In the genomic region with DNA sequence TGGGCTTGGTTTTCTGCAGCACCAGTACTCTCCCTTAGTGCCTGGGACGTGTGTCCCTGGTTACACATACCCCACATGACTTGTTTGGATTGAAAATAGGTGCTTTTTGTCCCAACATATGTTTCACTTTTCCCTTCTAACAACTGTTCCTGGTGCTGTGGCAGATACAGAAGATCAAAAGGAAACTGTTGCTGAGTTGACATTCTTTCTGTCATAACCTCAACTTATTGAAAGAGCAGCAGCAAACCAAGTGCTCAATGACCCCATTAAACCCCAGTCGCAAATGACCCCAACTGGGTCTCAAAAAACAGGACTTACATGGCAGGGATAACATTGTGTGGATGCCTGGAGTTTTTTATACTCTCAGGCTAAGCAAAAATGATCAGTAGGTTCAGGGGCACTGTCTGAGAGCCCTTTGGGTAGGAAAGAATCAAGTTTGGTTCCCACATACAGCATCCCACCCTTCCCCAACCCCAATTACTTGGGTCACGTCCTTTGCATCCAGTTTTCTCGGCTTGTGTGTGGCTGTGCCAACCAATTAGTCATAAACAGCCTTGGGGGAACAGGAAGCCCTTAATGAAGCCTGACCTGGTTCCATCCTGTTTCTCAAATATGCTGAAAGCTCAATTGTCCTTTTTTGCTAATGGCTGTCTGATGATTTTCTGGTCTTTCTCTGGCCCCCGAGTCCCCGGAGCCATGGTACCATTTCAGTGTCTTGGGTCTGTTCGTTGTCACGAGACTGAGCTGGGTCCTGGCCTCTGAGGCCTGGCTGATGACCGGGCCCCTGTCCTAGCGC, we compare ENCODE assay signal across 2 cellular contexts.
TF ChIP-seq lines count a peak whose summit lies in the region.

No MANE protein-coding gene starts in this region.

TF ChIP-seq in HCT116, 20 proteins besides CTCF, POLR2A, EP300 and RAD21:
- TF ChIP-seq ZNF274 (IDR thresholded peaks at IDR 0.05; ENCODE audit: low read depth, low read length) (no peak), EZH2phosphoT487 (IDR thresholded peaks at IDR 0.05; ENCODE audit: borderline replicate concordance) (no peak), TCF7L2 (IDR thresholded peaks at IDR 0.05; ENCODE audit: borderline replicate concordance, extremely low read depth, insufficient read depth, insufficient read length) (no peak), CBX3 (IDR thresholded peaks at IDR 0.05; ENCODE audit: low read depth) (no peak), POLR2AphosphoS5 (IDR thresholded peaks at IDR 0.05; ENCODE audit: low read depth, low read length) (no peak), SRF (IDR thresholded peaks at IDR 0.05; ENCODE audit: low read depth) (no peak), ZFX (IDR thresholded peaks at IDR 0.05) (no peak), SP1 (IDR thresholded peaks at IDR 0.05; ENCODE audit: low read depth) (no peak), CEBPB (IDR thresholded peaks at IDR 0.05; ENCODE audit: low read depth) (no peak), SIN3A (IDR thresholded peaks at IDR 0.05; ENCODE audit: low read depth) (no peak), YY1 (IDR thresholded peaks at IDR 0.05; ENCODE audit: extremely low read depth, insufficient replicate concordance, low read depth, low read length) (no peak), EGR1 (IDR thresholded peaks at IDR 0.05; ENCODE audit: low read depth) (no peak), JUND (IDR thresholded peaks at IDR 0.05) (no peak)
- TF ChIP-seq, protein P1, sequence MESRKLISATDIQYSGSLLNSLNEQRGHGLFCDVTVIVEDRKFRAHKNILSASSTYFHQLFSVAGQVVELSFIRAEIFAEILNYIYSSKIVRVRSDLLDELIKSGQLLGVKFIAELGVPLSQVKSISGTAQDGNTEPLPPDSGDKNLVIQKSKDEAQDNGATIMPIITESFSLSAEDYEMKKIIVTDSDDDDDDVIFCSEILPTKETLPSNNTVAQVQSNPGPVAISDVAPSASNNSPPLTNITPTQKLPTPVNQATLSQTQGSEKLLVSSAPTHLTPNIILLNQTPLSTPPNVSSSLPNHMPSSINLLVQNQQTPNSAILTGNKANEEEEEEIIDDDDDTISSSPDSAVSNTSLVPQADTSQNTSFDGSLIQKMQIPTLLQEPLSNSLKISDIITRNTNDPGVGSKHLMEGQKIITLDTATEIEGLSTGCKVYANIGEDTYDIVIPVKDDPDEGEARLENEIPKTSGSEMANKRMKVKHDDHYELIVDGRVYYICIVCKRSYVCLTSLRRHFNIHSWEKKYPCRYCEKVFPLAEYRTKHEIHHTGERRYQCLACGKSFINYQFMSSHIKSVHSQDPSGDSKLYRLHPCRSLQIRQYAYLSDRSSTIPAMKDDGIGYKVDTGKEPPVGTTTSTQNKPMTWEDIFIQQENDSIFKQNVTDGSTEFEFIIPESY (IDR thresholded peaks at IDR 0.05; ENCODE audit: extremely low read depth, insufficient replicate concordance, low read length), result no peak
- TF ChIP-seq, protein P2, sequence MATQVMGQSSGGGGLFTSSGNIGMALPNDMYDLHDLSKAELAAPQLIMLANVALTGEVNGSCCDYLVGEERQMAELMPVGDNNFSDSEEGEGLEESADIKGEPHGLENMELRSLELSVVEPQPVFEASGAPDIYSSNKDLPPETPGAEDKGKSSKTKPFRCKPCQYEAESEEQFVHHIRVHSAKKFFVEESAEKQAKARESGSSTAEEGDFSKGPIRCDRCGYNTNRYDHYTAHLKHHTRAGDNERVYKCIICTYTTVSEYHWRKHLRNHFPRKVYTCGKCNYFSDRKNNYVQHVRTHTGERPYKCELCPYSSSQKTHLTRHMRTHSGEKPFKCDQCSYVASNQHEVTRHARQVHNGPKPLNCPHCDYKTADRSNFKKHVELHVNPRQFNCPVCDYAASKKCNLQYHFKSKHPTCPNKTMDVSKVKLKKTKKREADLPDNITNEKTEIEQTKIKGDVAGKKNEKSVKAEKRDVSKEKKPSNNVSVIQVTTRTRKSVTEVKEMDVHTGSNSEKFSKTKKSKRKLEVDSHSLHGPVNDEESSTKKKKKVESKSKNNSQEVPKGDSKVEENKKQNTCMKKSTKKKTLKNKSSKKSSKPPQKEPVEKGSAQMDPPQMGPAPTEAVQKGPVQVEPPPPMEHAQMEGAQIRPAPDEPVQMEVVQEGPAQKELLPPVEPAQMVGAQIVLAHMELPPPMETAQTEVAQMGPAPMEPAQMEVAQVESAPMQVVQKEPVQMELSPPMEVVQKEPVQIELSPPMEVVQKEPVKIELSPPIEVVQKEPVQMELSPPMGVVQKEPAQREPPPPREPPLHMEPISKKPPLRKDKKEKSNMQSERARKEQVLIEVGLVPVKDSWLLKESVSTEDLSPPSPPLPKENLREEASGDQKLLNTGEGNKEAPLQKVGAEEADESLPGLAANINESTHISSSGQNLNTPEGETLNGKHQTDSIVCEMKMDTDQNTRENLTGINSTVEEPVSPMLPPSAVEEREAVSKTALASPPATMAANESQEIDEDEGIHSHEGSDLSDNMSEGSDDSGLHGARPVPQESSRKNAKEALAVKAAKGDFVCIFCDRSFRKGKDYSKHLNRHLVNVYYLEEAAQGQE (IDR thresholded peaks at IDR 0.05; ENCODE audit: low read depth), result no peak
- TF ChIP-seq, protein P3, sequence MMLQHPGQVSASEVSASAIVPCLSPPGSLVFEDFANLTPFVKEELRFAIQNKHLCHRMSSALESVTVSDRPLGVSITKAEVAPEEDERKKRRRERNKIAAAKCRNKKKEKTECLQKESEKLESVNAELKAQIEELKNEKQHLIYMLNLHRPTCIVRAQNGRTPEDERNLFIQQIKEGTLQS (IDR thresholded peaks at IDR 0.05), result no peak
- TF ChIP-seq, protein P4, sequence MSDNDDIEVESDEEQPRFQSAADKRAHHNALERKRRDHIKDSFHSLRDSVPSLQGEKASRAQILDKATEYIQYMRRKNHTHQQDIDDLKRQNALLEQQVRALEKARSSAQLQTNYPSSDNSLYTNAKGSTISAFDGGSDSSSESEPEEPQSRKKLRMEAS (IDR thresholded peaks at IDR 0.05), result no peak
TF ChIP-seq in HCT116: peak in this region for 0.

TF ChIP-seq in HepG2, 621 proteins besides CTCF, POLR2A, EP300 and RAD21:
- TF ChIP-seq ZZZ3 (CRISPR knock-in tag; IDR thresholded peaks at IDR 0.05; ENCODE audit: borderline replicate concordance) (no peak), TP53 (CRISPR knock-in tag; conservative IDR thresholded peaks at IDR 0.05) (no peak), SP5 (CRISPR knock-in tag; IDR thresholded peaks at IDR 0.05; ENCODE audit: borderline replicate concordance, low read depth) (no peak), ZNF331 (CRISPR knock-in tag; IDR thresholded peaks at IDR 0.05) (no peak), MAFK (conservative IDR thresholded peaks at IDR 0.05 in 1 of 2, IDR thresholded peaks at IDR 0.05 in 1 of 2; ENCODE audit: low read length in 2 of 2) (peak; percentile 74 to 75), MAFF (IDR thresholded peaks at IDR 0.05; ENCODE audit: low read depth, low read length) (peak; percentile 69)
- TF ChIP-seq, protein P5, sequence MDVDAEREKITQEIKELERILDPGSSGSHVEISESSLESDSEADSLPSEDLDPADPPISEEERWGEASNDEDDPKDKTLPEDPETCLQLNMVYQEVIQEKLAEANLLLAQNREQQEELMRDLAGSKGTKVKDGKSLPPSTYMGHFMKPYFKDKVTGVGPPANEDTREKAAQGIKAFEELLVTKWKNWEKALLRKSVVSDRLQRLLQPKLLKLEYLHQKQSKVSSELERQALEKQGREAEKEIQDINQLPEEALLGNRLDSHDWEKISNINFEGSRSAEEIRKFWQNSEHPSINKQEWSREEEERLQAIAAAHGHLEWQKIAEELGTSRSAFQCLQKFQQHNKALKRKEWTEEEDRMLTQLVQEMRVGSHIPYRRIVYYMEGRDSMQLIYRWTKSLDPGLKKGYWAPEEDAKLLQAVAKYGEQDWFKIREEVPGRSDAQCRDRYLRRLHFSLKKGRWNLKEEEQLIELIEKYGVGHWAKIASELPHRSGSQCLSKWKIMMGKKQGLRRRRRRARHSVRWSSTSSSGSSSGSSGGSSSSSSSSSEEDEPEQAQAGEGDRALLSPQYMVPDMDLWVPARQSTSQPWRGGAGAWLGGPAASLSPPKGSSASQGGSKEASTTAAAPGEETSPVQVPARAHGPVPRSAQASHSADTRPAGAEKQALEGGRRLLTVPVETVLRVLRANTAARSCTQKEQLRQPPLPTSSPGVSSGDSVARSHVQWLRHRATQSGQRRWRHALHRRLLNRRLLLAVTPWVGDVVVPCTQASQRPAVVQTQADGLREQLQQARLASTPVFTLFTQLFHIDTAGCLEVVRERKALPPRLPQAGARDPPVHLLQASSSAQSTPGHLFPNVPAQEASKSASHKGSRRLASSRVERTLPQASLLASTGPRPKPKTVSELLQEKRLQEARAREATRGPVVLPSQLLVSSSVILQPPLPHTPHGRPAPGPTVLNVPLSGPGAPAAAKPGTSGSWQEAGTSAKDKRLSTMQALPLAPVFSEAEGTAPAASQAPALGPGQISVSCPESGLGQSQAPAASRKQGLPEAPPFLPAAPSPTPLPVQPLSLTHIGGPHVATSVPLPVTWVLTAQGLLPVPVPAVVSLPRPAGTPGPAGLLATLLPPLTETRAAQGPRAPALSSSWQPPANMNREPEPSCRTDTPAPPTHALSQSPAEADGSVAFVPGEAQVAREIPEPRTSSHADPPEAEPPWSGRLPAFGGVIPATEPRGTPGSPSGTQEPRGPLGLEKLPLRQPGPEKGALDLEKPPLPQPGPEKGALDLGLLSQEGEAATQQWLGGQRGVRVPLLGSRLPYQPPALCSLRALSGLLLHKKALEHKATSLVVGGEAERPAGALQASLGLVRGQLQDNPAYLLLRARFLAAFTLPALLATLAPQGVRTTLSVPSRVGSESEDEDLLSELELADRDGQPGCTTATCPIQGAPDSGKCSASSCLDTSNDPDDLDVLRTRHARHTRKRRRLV (CRISPR knock-in tag; IDR thresholded peaks at IDR 0.05), result no peak
- TF ChIP-seq, protein P6, sequence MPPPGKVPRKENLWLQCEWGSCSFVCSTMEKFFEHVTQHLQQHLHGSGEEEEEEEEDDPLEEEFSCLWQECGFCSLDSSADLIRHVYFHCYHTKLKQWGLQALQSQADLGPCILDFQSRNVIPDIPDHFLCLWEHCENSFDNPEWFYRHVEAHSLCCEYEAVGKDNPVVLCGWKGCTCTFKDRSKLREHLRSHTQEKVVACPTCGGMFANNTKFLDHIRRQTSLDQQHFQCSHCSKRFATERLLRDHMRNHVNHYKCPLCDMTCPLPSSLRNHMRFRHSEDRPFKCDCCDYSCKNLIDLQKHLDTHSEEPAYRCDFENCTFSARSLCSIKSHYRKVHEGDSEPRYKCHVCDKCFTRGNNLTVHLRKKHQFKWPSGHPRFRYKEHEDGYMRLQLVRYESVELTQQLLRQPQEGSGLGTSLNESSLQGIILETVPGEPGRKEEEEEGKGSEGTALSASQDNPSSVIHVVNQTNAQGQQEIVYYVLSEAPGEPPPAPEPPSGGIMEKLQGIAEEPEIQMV (CRISPR knock-in tag; IDR thresholded peaks at IDR 0.05; ENCODE audit: low read depth), result no peak
- TF ChIP-seq, protein P7, sequence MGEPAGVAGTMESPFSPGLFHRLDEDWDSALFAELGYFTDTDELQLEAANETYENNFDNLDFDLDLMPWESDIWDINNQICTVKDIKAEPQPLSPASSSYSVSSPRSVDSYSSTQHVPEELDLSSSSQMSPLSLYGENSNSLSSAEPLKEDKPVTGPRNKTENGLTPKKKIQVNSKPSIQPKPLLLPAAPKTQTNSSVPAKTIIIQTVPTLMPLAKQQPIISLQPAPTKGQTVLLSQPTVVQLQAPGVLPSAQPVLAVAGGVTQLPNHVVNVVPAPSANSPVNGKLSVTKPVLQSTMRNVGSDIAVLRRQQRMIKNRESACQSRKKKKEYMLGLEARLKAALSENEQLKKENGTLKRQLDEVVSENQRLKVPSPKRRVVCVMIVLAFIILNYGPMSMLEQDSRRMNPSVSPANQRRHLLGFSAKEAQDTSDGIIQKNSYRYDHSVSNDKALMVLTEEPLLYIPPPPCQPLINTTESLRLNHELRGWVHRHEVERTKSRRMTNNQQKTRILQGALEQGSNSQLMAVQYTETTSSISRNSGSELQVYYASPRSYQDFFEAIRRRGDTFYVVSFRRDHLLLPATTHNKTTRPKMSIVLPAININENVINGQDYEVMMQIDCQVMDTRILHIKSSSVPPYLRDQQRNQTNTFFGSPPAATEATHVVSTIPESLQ (CRISPR knock-in tag; conservative IDR thresholded peaks at IDR 0.05), result no peak
